In the genomic region with DNA sequence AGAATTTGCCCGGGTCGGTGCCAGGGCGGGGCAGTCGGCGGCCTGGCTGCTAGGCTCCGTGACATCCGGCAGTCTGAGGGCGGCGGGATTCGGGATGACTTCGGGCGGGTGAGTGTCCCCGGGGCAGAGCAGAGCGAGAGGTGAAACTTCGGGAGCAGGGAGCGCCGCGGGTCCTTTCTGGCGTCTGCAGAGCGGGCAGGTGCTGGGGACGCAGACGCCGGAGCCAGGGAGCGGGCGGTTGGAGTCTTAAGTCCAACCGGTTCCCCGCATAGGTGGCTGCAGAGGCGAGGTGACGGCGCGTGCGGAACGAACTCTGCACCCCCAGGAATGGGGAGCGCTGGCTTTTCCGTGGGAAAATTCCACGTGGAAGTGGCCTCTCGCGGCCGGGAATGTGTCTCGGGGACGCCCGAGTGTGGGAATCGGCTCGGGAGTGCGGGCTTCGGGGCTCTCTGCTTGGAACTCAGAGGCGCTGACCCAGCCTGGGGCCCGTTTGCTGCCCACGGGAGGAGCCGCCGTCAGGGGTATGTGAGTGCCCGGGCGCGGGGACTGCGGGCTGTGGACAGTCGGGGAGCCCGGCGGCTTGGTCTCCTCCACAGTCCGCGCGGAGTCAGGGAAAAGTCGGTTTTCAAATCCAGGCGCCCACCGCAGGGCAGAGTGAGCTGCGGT, we compare ENCODE assay signal across 9 cellular contexts. TPM values are rescaled to one million over a fixed set of nuclear protein-coding genes. Genes with fewer than 3 reads are reported as not detected.
DNase-seq lines count a peak whose midpoint lies in the region; ATAC-seq and TF ChIP-seq lines count a peak whose summit lies in the region.
"Had no signal": no experiment of that assay in that cellular context is flagged by ENCODE, and none has a peak within 500 bp of the region (broad histone marks: within the 10 kb centered on the region; RNA-seq: fewer than 3 reads in every experiment).

Gene B4GALNT2, plus strand, starts transcription at position 71 of the 666 bp plus-strand sequence. Its CDS starts 24 bp downstream, at position 95.

- ATAC-seq in left lung (peak; percentile 82), HG03095 (IDR thresholded peaks at IDR 0.05; ENCODE audit: unreplicated experiment) (no peak)

- intact Hi-C loops in left lung (cut with DNase I), result no loop called here
- intact Hi-C loops in thyroid gland (cut with DNase I), result no loop called here

- WGBS in thyroid gland, 2 donors, result 5 to 19% methylated on average over 7 to 41 of the region's 65 CpGs

- TF ChIP-seq CTCF in astrocyte of the cerebellum (IDR thresholded peaks at IDR 0.05; ENCODE audit: low read depth, low read length, missing control alignments), result no peak
- TF ChIP-seq CTCF in left lung (IDR thresholded peaks at IDR 0.05), result no peak
- no peak for TF ChIP-seq CTCF in thyroid gland (IDR thresholded peaks at IDR 0.05)

- H3K4me1 ChIP-seq in left lung (peaks cover 3 to 8% of the 10 kb centered on the region in 2 donors), thyroid gland (peaks cover 0 to 12% of the 10 kb centered on the region in 2 donors)

- H3K36me3 ChIP-seq in left lung (no peaks in the 10 kb centered on the region), thyroid gland (no peaks in the 10 kb centered on the region)

- H3K4me3 ChIP-seq in astrocyte of the cerebellum (ENCODE audit: low read depth, low read length) (peak within 1 kb of the TSS; percentile 43), left lung (peak within 1 kb of the TSS; percentile 21 to 23), thyroid gland (replicated peaks in 1 of 3) (peak within 1 kb of the TSS in 2 of 3 donors; percentile 27 to 41)

- H3K27ac ChIP-seq in left lung (no peak within 1 kb of the TSS), thyroid gland (peak within 1 kb of the TSS in 1 of 3 donors; percentile 26)

- H3K9me3 ChIP-seq in left lung, result no peaks in the 10 kb centered on the region
- no peaks in the 10 kb centered on the region for H3K9me3 ChIP-seq in thyroid gland

- peak in 1 of 2 donors; percentile 38 for TF ChIP-seq POLR2A in thyroid gland (IDR thresholded peaks at IDR 0.05)

- peaks cover 34 to 75% of the 10 kb centered on the region in 2 donors for H3K27me3 ChIP-seq in left lung
- H3K27me3 ChIP-seq in thyroid gland, result no peaks in the 10 kb centered on the region

- in situ Hi-C loops in astrocyte of the cerebellum (cut with HindIII; ENCODE audit: low sequenced_read_pairs), result no loop called here

- DNase-seq in activated gamma-delta T cell treated with Interleukin-2 at 50 U/mL for 16 hours (peak; percentile 10), activated gamma-delta T cell (lab: John Stamatoyannopoulos, UW) (no peak), astrocyte of the cerebellum (ENCODE audit: low read depth) (no peak), left lung (peak in 1 of 2 donors; percentile 76), thyroid gland (peak; percentile 52 to 58), NCI-H1436 (lab: John Stamatoyannopoulos, UW) (no peak), GOT3 (lab: John Stamatoyannopoulos, UW) (no peak)
- DNase-seq: SHP77 had no signal

RNA-seq across cellular contexts. Expression of gene B4GALNT2, which starts in this region (rescaled TPM):
- total RNA-seq in left lung (under 1 TPM; 0.16 to 0.20 TPM), thyroid gland (10 to 100 TPM in 1 of 4 donors, 1 to 10 TPM in 2, under 1 TPM in 1; 0.33 to 10.1 (median 3.9) TPM)

Comparison
In these comparisons a context has a peak if more than half of its experiments do, and no peak if none do; other contexts are left out.
1. DNase-seq: peak in activated gamma-delta T cell treated with Interleukin-2 at 50 U/mL for 16 hours (single experiment) and thyroid gland (2 of 2); none in activated gamma-delta T cell (single experiment), astrocyte of the cerebellum (single experiment), NCI-H1436 (single experiment) and GOT3 (single experiment).
2. Peak in ATAC-seq and H3K4me3 ChIP-seq in left lung; RNA of the gene not detected or under 1 TPM.
3. Peak in every context shown above with its lines, with median percentiles within 50 percentile points of each other: H3K4me3 ChIP-seq.